ENCODE assay signal across 1 cellular context in genomic region chr3:61663728-61664492, GRCh38.
A peak's percentile ranks its signal among the peaks of the same experiment; 100 is the strongest.
TF ChIP-seq lines count a peak whose summit lies in the region.

No MANE protein-coding gene starts in this region.

TF ChIP-seq in H1, 55 proteins besides CTCF, POLR2A, EP300 and RAD21 (continued from another document):
- TF ChIP-seq JUN (IDR thresholded peaks at IDR 0.05; ENCODE audit: low read depth, low read length), result peak; percentile 63; the same call in 1 of the 2 replicates
- TF ChIP-seq SIRT6 (IDR thresholded peaks at IDR 0.05; ENCODE audit: low read length), result no peak
- peak; percentile 94 for TF ChIP-seq JUND (IDR thresholded peaks at IDR 0.05; ENCODE audit: low read length)
